In genomic region chr2:207529330-207530159, GRCh38 we compare ENCODE assay signal across 8 cellular contexts. TPM values are rescaled to one million over a fixed set of nuclear protein-coding genes. Genes with fewer than 3 reads are reported as not detected.
DNase-seq lines count a peak whose midpoint lies in the region; ATAC-seq and TF ChIP-seq lines count a peak whose summit lies in the region.

Gene CREB1, plus strand, starts transcription at chr2:207529962. Its CDS starts 25,674 bp downstream, at chr2:207555636.

- peaks cover 22% of the 10 kb centered on the region for H3K4me1 ChIP-seq in osteoblast (ENCODE audit: insufficient read depth, low read length)
- H3K4me1 ChIP-seq in thoracic aorta (ENCODE audit: control insufficient read depth in 1 of 2, low read depth in 2 of 2) = peaks cover 23 to 40% of the 10 kb centered on the region in 2 donors

- H3K9me3 Mint-ChIP-seq in activated naive CD4-positive, alpha-beta T cell treated with anti-CD3 and anti-CD28 coated beads, Interleukin-2, amount 50 U/mL, for 72 hours = peaks cover 0 to 5% of the 10 kb centered on the region in 2 donors

- peak; percentile 92 for DNase-seq in NCI-H1092 treated with DMSO at 0.1 percent for 48 hours (lab: John Stamatoyannopoulos, UW)
- peak; percentile 98 for DNase-seq in SKM-1 (lab: John Stamatoyannopoulos, UW; ENCODE audit: unreplicated experiment)
- DNase-seq in activated naive CD4-positive, alpha-beta T cell treated with anti-CD3 and anti-CD28 coated beads, Interleukin-2, amount 50 U/mL, for 72 hours (ENCODE audit: low spot score in 2 of 2) = peak; percentile 100
- peak; percentile 100 for DNase-seq in glomerular visceral epithelial cell (ENCODE audit: extremely low spot score)
- peak; percentile 99 for DNase-seq in osteoblast (ENCODE audit: insufficient read length, low spot score, missing footprints)
- peak; percentile 97 for DNase-seq in thoracic aorta (ENCODE audit: low spot score)

- H3K27ac ChIP-seq in osteoblast (ENCODE audit: low read depth, low read length) = peak within 1 kb of the TSS; percentile 98
- H3K27ac ChIP-seq in thoracic aorta = peak within 1 kb of the TSS; percentile 96 to 99

- H3K27me3 ChIP-seq in osteoblast (ENCODE audit: insufficient read depth, low read length) = no peaks in the 10 kb centered on the region
- H3K27me3 ChIP-seq in thoracic aorta (replicated peaks; ENCODE audit: insufficient read depth) = no peaks in the 10 kb centered on the region

- H3K79me2 ChIP-seq in osteoblast (ENCODE audit: insufficient read depth, low read length) = peaks cover 56% of the 10 kb centered on the region

- ATAC-seq in HG02610 (IDR thresholded peaks at IDR 0.05; ENCODE audit: unreplicated experiment) (peak; percentile 85), thoracic aorta (ENCODE audit: insufficient number of reproducible peaks, low FRiP score, low read depth) (peak; percentile 85)
- ATAC-seq in activated naive CD4-positive, alpha-beta T cell treated with anti-CD3 and anti-CD28 coated beads, Interleukin-2, amount 50 U/mL, for 72 hours = peak; percentile 83 to 88

- H3K27ac Mint-ChIP-seq in activated naive CD4-positive, alpha-beta T cell treated with anti-CD3 and anti-CD28 coated beads, Interleukin-2, amount 50 U/mL, for 72 hours = peak within 1 kb of the TSS; percentile 100

- H3K4me2 ChIP-seq in osteoblast (ENCODE audit: insufficient read depth, low read length) = peak within 1 kb of the TSS; percentile 94

- no peaks in the 10 kb centered on the region for H3K36me3 ChIP-seq in osteoblast (ENCODE audit: insufficient read depth, low read length)
- no peaks in the 10 kb centered on the region for H3K36me3 ChIP-seq in thoracic aorta

- H2AFZ ChIP-seq in osteoblast (ENCODE audit: low read length) = peak within 1 kb of the TSS; percentile 87

- peaks cover 12% of the 10 kb centered on the region for H4K20me1 ChIP-seq in osteoblast (ENCODE audit: insufficient read depth, low read length)

- peaks cover 20 to 26% of the 10 kb centered on the region in 2 donors for H3K36me3 Mint-ChIP-seq in activated naive CD4-positive, alpha-beta T cell treated with anti-CD3 and anti-CD28 coated beads, Interleukin-2, amount 50 U/mL, for 72 hours

- H3K9me3 ChIP-seq in osteoblast (ENCODE audit: low read depth, low read length) (no peaks in the 10 kb centered on the region), thoracic aorta (no peaks in the 10 kb centered on the region)

- H3K4me3 ChIP-seq in GM08714 (ENCODE audit: low read length) (peak within 1 kb of the TSS; percentile 97), osteoblast (ENCODE audit: insufficient read depth, low read length) (peak within 1 kb of the TSS; percentile 95), thoracic aorta (peak within 1 kb of the TSS; percentile 98)

- TF ChIP-seq CTCF in osteoblast (IDR thresholded peaks at IDR 0.05; ENCODE audit: extremely low read depth, low read depth, low read length) = no peak
- TF ChIP-seq CTCF in thoracic aorta (IDR thresholded peaks at IDR 0.05) = no peak

RNA-seq across cellular contexts. Expression of gene CREB1, which starts in this region (rescaled TPM):
- 10 to 100 TPM; 68.1 to 89.3 TPM for total RNA-seq in activated naive CD4-positive, alpha-beta T cell treated with anti-CD3 and anti-CD28 coated beads, Interleukin-2, amount 50 U/mL, for 72 hours
- total RNA-seq in osteoblast (32.1 and 38.4 TPM in 2 replicates), thoracic aorta (10 to 100 TPM; 37.1 to 49.0 TPM)

Comparison
In these comparisons a context has a peak if more than half of its experiments do, and no peak if none do; other contexts are left out.
1. Peak in every context shown above with its lines: DNase-seq, ATAC-seq, H3K4me3 ChIP-seq and H3K27ac ChIP-seq.